ENCODE assay signal across 12 cellular contexts in the genomic region with DNA sequence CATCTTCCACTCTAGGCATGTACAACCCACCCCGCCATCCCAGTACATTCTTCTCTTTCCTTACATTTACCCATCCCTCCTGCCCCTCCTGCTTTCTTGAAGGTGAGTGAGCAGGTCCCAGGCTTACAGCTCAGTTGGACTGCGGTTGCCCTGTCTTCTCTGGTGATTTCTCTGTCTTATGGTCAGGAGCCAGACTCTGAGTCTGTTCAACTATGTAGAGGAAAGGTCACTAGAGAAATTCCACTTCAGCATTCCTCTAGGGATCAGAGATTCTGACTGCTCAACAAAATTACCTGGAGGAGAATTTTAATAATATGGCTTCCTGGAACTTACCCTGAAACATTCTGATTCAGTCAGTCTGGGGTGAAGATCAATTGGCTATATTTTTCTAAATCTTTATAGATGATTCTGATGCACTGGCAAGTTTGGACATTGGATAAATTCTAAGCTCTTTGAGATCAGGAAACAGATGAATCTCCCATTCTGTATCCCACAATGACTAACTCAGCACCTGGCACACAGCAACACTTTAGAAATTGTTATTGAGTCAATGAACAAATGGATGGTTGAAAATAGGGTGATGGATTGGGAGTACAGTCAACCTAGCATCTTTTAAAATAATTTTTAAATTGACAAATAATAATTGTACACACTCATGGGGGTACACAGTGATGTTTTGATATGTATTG.
DNase-seq lines count a peak whose midpoint lies in the region; ATAC-seq and TF ChIP-seq lines count a peak whose summit lies in the region.
"Had no signal": no experiment of that assay in that cellular context is flagged by ENCODE, and none has a peak within 500 bp of the region (broad histone marks: within the 10 kb centered on the region; RNA-seq: fewer than 3 reads in every experiment).

No MANE protein-coding gene starts in this region.

- no peak for ATAC-seq in HG03378 (IDR thresholded peaks at IDR 0.05; ENCODE audit: unreplicated experiment)

- CTCF ChIA-PET in activated naive CD4-positive, alpha-beta T cell treated with anti-CD3 and anti-CD28 coated beads for 36 hours (lab: Charles Lee), result interaction anchor here (0.8 to 1.7 kb wide), 5 partner anchors 13 to 89 kb away, joined by 3 to 5 read pairs (median 3); no protein-coding TSS in a partner anchor

- peaks cover 6% of the 10 kb centered on the region for H3K9me3 Mint-ChIP-seq in activated naive CD4-positive, alpha-beta T cell treated with anti-CD3 and anti-CD28 coated beads for 36 hours
- H3K9me3 Mint-ChIP-seq in activated T-helper 1 cell treated with anti-CD3 and anti-CD28 coated beads, Interleukin-12 subunit alpha, Interleukin-12 subunit beta, Interleukin-2, Interleukin-4 antibody, amounts not matched to agents 30 ng/mL and 10 ng/mL and 1 ng/mL, durations not matched to agents 14 hours and 24 hours and 36 hours, result peaks cover 6% of the 10 kb centered on the region
- H3K9me3 Mint-ChIP-seq in activated T-helper 2 cell treated with anti-CD3 and anti-CD28 coated beads, Interferon-gamma antibody, Interleukin-2, Interleukin-4, amounts not matched to agents 10 μg/mL and 5 μg/mL and 100 μg/mL, durations not matched to agents 14 hours and 24 hours and 36 hours, result peaks cover 6% of the 10 kb centered on the region
- H3K9me3 Mint-ChIP-seq: neural crest cell had no signal

- peak overlapping the region; percentile 75 for H3K27ac Mint-ChIP-seq in activated naive CD4-positive, alpha-beta T cell treated with anti-CD3 and anti-CD28 coated beads for 36 hours
- H3K27ac Mint-ChIP-seq in activated T-helper 1 cell treated with anti-CD3 and anti-CD28 coated beads, Interleukin-12 subunit alpha, Interleukin-12 subunit beta, Interleukin-2, Interleukin-4 antibody, amounts not matched to agents 30 ng/mL and 10 ng/mL and 1 ng/mL, durations not matched to agents 14 hours and 24 hours and 36 hours, result peak overlapping the region; percentile 59
- no peak overlapping the region for H3K27ac Mint-ChIP-seq in activated T-helper 2 cell treated with anti-CD3 and anti-CD28 coated beads, Interferon-gamma antibody, Interleukin-2, Interleukin-4, amounts not matched to agents 10 μg/mL and 5 μg/mL and 100 μg/mL, durations not matched to agents 14 hours and 24 hours and 36 hours

- H3K9ac ChIP-seq in subcutaneous abdominal adipose tissue (ENCODE audit: low read length in 5 of 5), result no peak overlapping the region

- H2AFZ ChIP-seq in hepatocyte, result no peak overlapping the region

- no peaks in the 10 kb centered on the region for H3K9me3 ChIP-seq in hepatocyte (ENCODE audit: low read depth)
- no peaks in the 10 kb centered on the region for H3K9me3 ChIP-seq in subcutaneous abdominal adipose tissue (ENCODE audit: control insufficient read depth in 5 of 5, low read length in 5 of 5)
- H3K9me3 ChIP-seq: tibial artery had no signal

- H3K4me3 ChIP-seq in hepatocyte (no peak overlapping the region), subcutaneous abdominal adipose tissue (ENCODE audit: low read depth in 1 of 5, low read length in 5 of 5) (no peak overlapping the region)
- H3K4me3 ChIP-seq: tibial artery had no signal

- H3K36me3 Mint-ChIP-seq in activated naive CD4-positive, alpha-beta T cell treated with anti-CD3 and anti-CD28 coated beads for 36 hours (ENCODE audit: low read depth), result peaks cover 3% of the 10 kb centered on the region
- H3K36me3 Mint-ChIP-seq in activated T-helper 1 cell treated with anti-CD3 and anti-CD28 coated beads, Interleukin-12 subunit alpha, Interleukin-12 subunit beta, Interleukin-2, Interleukin-4 antibody, amounts not matched to agents 30 ng/mL and 10 ng/mL and 1 ng/mL, durations not matched to agents 14 hours and 24 hours and 36 hours (ENCODE audit: low read depth), result peaks cover 6% of the 10 kb centered on the region
- no peaks in the 10 kb centered on the region for H3K36me3 Mint-ChIP-seq in activated T-helper 2 cell treated with anti-CD3 and anti-CD28 coated beads, Interferon-gamma antibody, Interleukin-2, Interleukin-4, amounts not matched to agents 10 μg/mL and 5 μg/mL and 100 μg/mL, durations not matched to agents 14 hours and 24 hours and 36 hours (ENCODE audit: low read depth)

- H3K36me3 ChIP-seq in hepatocyte (replicated peaks; ENCODE audit: insufficient read depth, low read depth) (no peaks in the 10 kb centered on the region), subcutaneous abdominal adipose tissue (ENCODE audit: control insufficient read depth in 5 of 5, insufficient read depth in 5 of 5, low read length in 5 of 5) (no peaks in the 10 kb centered on the region)
- H3K36me3 ChIP-seq: tibial artery had no signal

- TF ChIP-seq CTCF in hepatocyte (IDR thresholded peaks at IDR 0.05; ENCODE audit: poor library complexity), result no peak

- H3K4me2 ChIP-seq in hepatocyte, result no peak overlapping the region

- H3K27me3 ChIP-seq in hepatocyte (no peaks in the 10 kb centered on the region), subcutaneous abdominal adipose tissue (ENCODE audit: control insufficient read depth in 5 of 5, insufficient read depth in 4 of 5, low read length in 5 of 5) (no peaks in the 10 kb centered on the region)
- H3K27me3 ChIP-seq: tibial artery had no signal

- no peaks in the 10 kb centered on the region for H4K20me1 ChIP-seq in hepatocyte (ENCODE audit: insufficient read depth, poor library complexity, severe bottlenecking)

- H3K4me1 Mint-ChIP-seq in activated naive CD4-positive, alpha-beta T cell treated with anti-CD3 and anti-CD28 coated beads for 36 hours (ENCODE audit: low read depth), result peaks cover 92% of the 10 kb centered on the region
- peaks cover 95% of the 10 kb centered on the region for H3K4me1 Mint-ChIP-seq in activated T-helper 1 cell treated with anti-CD3 and anti-CD28 coated beads, Interleukin-12 subunit alpha, Interleukin-12 subunit beta, Interleukin-2, Interleukin-4 antibody, amounts not matched to agents 30 ng/mL and 10 ng/mL and 1 ng/mL, durations not matched to agents 14 hours and 24 hours and 36 hours (ENCODE audit: low read depth)
- H3K4me1 Mint-ChIP-seq in activated T-helper 2 cell treated with anti-CD3 and anti-CD28 coated beads, Interferon-gamma antibody, Interleukin-2, Interleukin-4, amounts not matched to agents 10 μg/mL and 5 μg/mL and 100 μg/mL, durations not matched to agents 14 hours and 24 hours and 36 hours (ENCODE audit: low read depth), result peaks cover 64% of the 10 kb centered on the region

- WGBS in hepatocyte (ENCODE audit: low lambda C conversion rate, missing lambda C conversion rate), result 77% methylated on average over 2 of the region's 2 CpGs

- H3K4me3 Mint-ChIP-seq in activated naive CD4-positive, alpha-beta T cell treated with anti-CD3 and anti-CD28 coated beads for 36 hours, result no peak overlapping the region
- H3K4me3 Mint-ChIP-seq in activated T-helper 1 cell treated with anti-CD3 and anti-CD28 coated beads, Interleukin-12 subunit alpha, Interleukin-12 subunit beta, Interleukin-2, Interleukin-4 antibody, amounts not matched to agents 30 ng/mL and 10 ng/mL and 1 ng/mL, durations not matched to agents 14 hours and 24 hours and 36 hours, result no peak overlapping the region
- no peak overlapping the region for H3K4me3 Mint-ChIP-seq in activated T-helper 2 cell treated with anti-CD3 and anti-CD28 coated beads, Interferon-gamma antibody, Interleukin-2, Interleukin-4, amounts not matched to agents 10 μg/mL and 5 μg/mL and 100 μg/mL, durations not matched to agents 14 hours and 24 hours and 36 hours (ENCODE audit: low read depth)
- H3K4me3 Mint-ChIP-seq: neural crest cell had no signal

- H3K27ac ChIP-seq in hepatocyte (peak overlapping the region; percentile 96), subcutaneous abdominal adipose tissue (ENCODE audit: low read depth, low read length) (peak overlapping the region; percentile 43)

- H3K4me1 ChIP-seq in hepatocyte (ENCODE audit: insufficient read depth) (peaks cover 61% of the 10 kb centered on the region), subcutaneous abdominal adipose tissue (ENCODE audit: control insufficient read depth in 5 of 5, insufficient read depth in 5 of 5, low read length in 5 of 5) (peaks cover 21 to 88% (median 63%) of the 10 kb centered on the region in 5 donors)

- DNase-seq in activated naive CD4-positive, alpha-beta T cell treated with anti-CD3 and anti-CD28 coated beads for 36 hours, result no peak
- DNase-seq in activated naive CD4-positive, alpha-beta T cell treated with anti-CD3 and anti-CD28 coated beads, Interleukin-2, amount 50 U/mL, for 16 hours, result no peak
- DNase-seq in activated T-helper 1 cell treated with anti-CD3 and anti-CD28 coated beads, Interleukin-12 subunit alpha, Interleukin-12 subunit beta, Interleukin-2, Interleukin-4 antibody, amounts not matched to agents 30 ng/mL and 10 ng/mL and 1 ng/mL, durations not matched to agents 14 hours and 24 hours and 36 hours (ENCODE audit: low spot score), result no peak
- DNase-seq in hepatocyte (ENCODE audit: low spot score), result peak; percentile 49
- no peak for DNase-seq in NCI-H345 (lab: John Stamatoyannopoulos, UW)
- DNase-seq in activated T-helper 2 cell treated with anti-CD3 and anti-CD28 coated beads, Interferon-gamma antibody, Interleukin-2, Interleukin-4, amounts not matched to agents 10 μg/mL and 5 μg/mL and 100 μg/mL, durations not matched to agents 14 hours and 24 hours and 36 hours (ENCODE audit: low spot score), result no peak
- DNase-seq: NCI-H2171; stimulated activated CD4-positive, alpha-beta T cell treated with anti-CD3 and anti-CD28 coated beads, Interleukin-4, amount 100 ng/mL, for 24 hours; tibial artery had no signal

- no peaks in the 10 kb centered on the region for H3K79me2 ChIP-seq in hepatocyte

- intact Hi-C loops in activated naive CD4-positive, alpha-beta T cell treated with anti-CD3 and anti-CD28 coated beads for 36 hours (cut with micrococcal nuclease), result loop anchor here (10.0 kb wide), 1 partner anchor 268 kb away; no protein-coding TSS in a partner anchor
- intact Hi-C loops in activated T-helper 1 cell treated with anti-CD3 and anti-CD28 coated beads, Interleukin-12 subunit alpha, Interleukin-12 subunit beta, Interleukin-2, Interleukin-4 antibody, amounts not matched to agents 30 ng/mL and 10 ng/mL and 1 ng/mL, durations not matched to agents 14 hours and 24 hours and 36 hours (cut with micrococcal nuclease), result loop anchor here (10.0 kb wide), 1 partner anchor 92 kb away; no protein-coding TSS in a partner anchor
- intact Hi-C loops in activated T-helper 2 cell treated with anti-CD3 and anti-CD28 coated beads, Interferon-gamma antibody, Interleukin-2, Interleukin-4, amounts not matched to agents 10 μg/mL and 5 μg/mL and 100 μg/mL, durations not matched to agents 14 hours and 24 hours and 36 hours (cut with micrococcal nuclease), result no loop called here

- no peaks in the 10 kb centered on the region for H3K9me2 ChIP-seq in hepatocyte (replicated peaks; ENCODE audit: insufficient read depth)

- no peaks in the 10 kb centered on the region for H3K27me3 Mint-ChIP-seq in activated naive CD4-positive, alpha-beta T cell treated with anti-CD3 and anti-CD28 coated beads for 36 hours (ENCODE audit: low read depth)
- H3K27me3 Mint-ChIP-seq in activated T-helper 1 cell treated with anti-CD3 and anti-CD28 coated beads, Interleukin-12 subunit alpha, Interleukin-12 subunit beta, Interleukin-2, Interleukin-4 antibody, amounts not matched to agents 30 ng/mL and 10 ng/mL and 1 ng/mL, durations not matched to agents 14 hours and 24 hours and 36 hours (ENCODE audit: insufficient read depth), result no peaks in the 10 kb centered on the region
- H3K27me3 Mint-ChIP-seq in activated T-helper 2 cell treated with anti-CD3 and anti-CD28 coated beads, Interferon-gamma antibody, Interleukin-2, Interleukin-4, amounts not matched to agents 10 μg/mL and 5 μg/mL and 100 μg/mL, durations not matched to agents 14 hours and 24 hours and 36 hours (ENCODE audit: low read depth), result peaks cover 28% of the 10 kb centered on the region
